In the genomic region with DNA sequence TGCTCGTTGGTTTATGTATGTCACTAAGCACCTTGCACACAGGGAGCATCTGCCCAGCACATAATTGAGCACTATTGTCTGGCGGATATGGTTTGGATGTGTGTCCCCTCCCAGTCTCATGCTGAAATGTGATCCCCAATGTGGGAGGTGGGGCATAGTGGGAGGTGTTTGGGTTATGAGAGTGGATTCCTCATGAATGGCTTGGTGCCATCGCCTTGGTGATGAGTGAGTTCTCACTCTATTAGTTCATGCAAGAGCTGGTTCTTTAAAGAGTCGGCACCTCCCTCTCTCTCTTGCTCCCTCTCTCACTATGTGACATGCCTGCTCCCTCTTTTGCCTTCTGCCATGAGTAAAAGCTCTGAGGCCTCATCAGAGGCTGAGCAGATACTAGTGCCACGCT, we compare ENCODE assay signal across 17 cellular contexts. TPM values are rescaled to one million over a fixed set of nuclear protein-coding genes. Genes with fewer than 3 reads are reported as not detected.
DNase-seq lines count a peak whose midpoint lies in the region; ATAC-seq and TF ChIP-seq lines count a peak whose summit lies in the region.
"Had no signal": no experiment of that assay in that cellular context is flagged by ENCODE, and none has a peak within 500 bp of the region (broad histone marks: within the 10 kb centered on the region; RNA-seq: fewer than 3 reads in every experiment).

No MANE protein-coding gene starts in this region.

- no peak for TF ChIP-seq EP300 in sigmoid colon (IDR thresholded peaks at IDR 0.05)

- peak; percentile 73 for DNase-seq in A673 (ENCODE audit: low spot score)
- peak; percentile 91 to 94 for DNase-seq in NCI-H187 (lab: John Stamatoyannopoulos, UW)
- DNase-seq in NCI-H524 treated with DMSO at 0.1 percent for 48 hours (lab: John Stamatoyannopoulos, UW), result peak; percentile 31
- peak; percentile 70 for DNase-seq in endodermal cell
- no peak for DNase-seq in sigmoid colon
- DNase-seq in stimulated activated CD4-positive, alpha-beta T cell treated with anti-CD3 and anti-CD28 coated beads, Interleukin-4, amount 100 ng/mL, for 24 hours, result no peak
- no peak for DNase-seq in DMS53 treated with DMSO at 0.1 percent for 48 hours (lab: John Stamatoyannopoulos, UW; ENCODE audit: unreplicated experiment)
- DNase-seq: activated CD4-positive, alpha-beta T cell treated with anti-CD3 and anti-CD28 coated beads, Interleukin-2, amount 50 U/mL, for 4 hours; amniotic stem cell; CD8-positive, alpha-beta memory T cell; NK-92 treated with Interleukin-12 subunit alpha and Interleukin-12 subunit beta, amount 100 ng/mL, for 24 hours; occipital lobe; SIG-M5 had no signal

- H3K4me1 ChIP-seq in A673 (ENCODE audit: insufficient read depth, low read length, poor library complexity, severe bottlenecking), result peaks cover 7% of the 10 kb centered on the region
- H3K4me1 ChIP-seq in endodermal cell (ENCODE audit: control insufficient read depth, insufficient read depth, low read length), result peaks cover 11% of the 10 kb centered on the region
- H3K4me1 ChIP-seq in sigmoid colon, result no peaks in the 10 kb centered on the region
- H3K4me1 ChIP-seq: HAP-1 had no signal

- TF ChIP-seq CTCF in A673 (conservative IDR thresholded peaks at IDR 0.05; ENCODE audit: low read depth, low read length) (no peak), endodermal cell (conservative IDR thresholded peaks at IDR 0.05) (no peak), sigmoid colon (IDR thresholded peaks at IDR 0.05) (no peak)

- peaks cover 18% of the 10 kb centered on the region for H3K36me3 Mint-ChIP-seq in endodermal cell (ENCODE audit: low read depth)

- TF ChIP-seq POLR2A in sigmoid colon (IDR thresholded peaks at IDR 0.05), result no peak

- CTCF ChIA-PET in A673 (lab: Charles Lee), result no interaction called here

- no peak overlapping the region for H3K9ac ChIP-seq in endodermal cell (ENCODE audit: extremely low read depth, low read length, poor library complexity, severe bottlenecking)

- intact Hi-C loops in A673 (cut with micrococcal nuclease; ENCODE audit: unreplicated experiment), result no loop called here
- intact Hi-C loops in sigmoid colon (cut with DNase I), result no loop called here

- POLR2A ChIA-PET in A673 (lab: Charles Lee; ENCODE audit: low non-redundant PET), result no interaction called here

- no peaks in the 10 kb centered on the region for H3K36me3 ChIP-seq in A673 (ENCODE audit: insufficient read depth, low read length, poor library complexity, severe bottlenecking)
- peaks cover 34% of the 10 kb centered on the region for H3K36me3 ChIP-seq in endodermal cell (ENCODE audit: control insufficient read depth, insufficient read depth, low read length)
- peaks cover 3 to 69% (median 11%) of the 10 kb centered on the region in 4 donors for H3K36me3 ChIP-seq in sigmoid colon
- H3K36me3 ChIP-seq: HAP-1 had no signal

- WGBS in endodermal cell (ENCODE audit: insufficient coverage in 1 of 2, insufficient read length in 1 of 2), 2 experiments, result 66 to 87% methylated on average over 4 to 5 of the region's 5 CpGs
- 86 to 92% methylated on average over 5 of the region's 5 CpGs for WGBS in sigmoid colon, 2 donors

- peaks cover 43% of the 10 kb centered on the region for H3K4me1 Mint-ChIP-seq in endodermal cell
- H3K4me1 Mint-ChIP-seq: CD8-positive, alpha-beta memory T cell; memory B cell had no signal

- H3K9me3 ChIP-seq in A673 (ENCODE audit: low read depth, low read length, poor library complexity, severe bottlenecking) (no peaks in the 10 kb centered on the region), endodermal cell (ENCODE audit: control insufficient read depth, low read length) (no peaks in the 10 kb centered on the region), sigmoid colon (no peaks in the 10 kb centered on the region)
- H3K9me3 ChIP-seq: HAP-1 had no signal

- no peaks in the 10 kb centered on the region for H3K9me3 Mint-ChIP-seq in endodermal cell
- H3K9me3 Mint-ChIP-seq: activated T-helper 2 cell treated with anti-CD3 and anti-CD28 coated beads, Interferon-gamma antibody, Interleukin-2, Interleukin-4, amounts not matched to agents 10 μg/mL and 5 μg/mL and 100 μg/mL, durations not matched to agents 14 hours and 24 hours and 36 hours; CD8-positive, alpha-beta memory T cell; memory B cell had no signal

- no TSS peak for BruUV-seq in A673 (replicated peaks; lab: Mats Ljungman, UMichigan)

- H3K27me3 ChIP-seq in A673 (replicated peaks; ENCODE audit: insufficient read depth, low read depth, low read length, poor library complexity) (no peaks in the 10 kb centered on the region), endodermal cell (ENCODE audit: control insufficient read depth, insufficient read depth, low read length, poor library complexity, severe bottlenecking) (no peaks in the 10 kb centered on the region), sigmoid colon (no peaks in the 10 kb centered on the region)

- no peak overlapping the region for H3K4me3 ChIP-seq in A673 (ENCODE audit: low read depth, low read length, poor library complexity, severe bottlenecking)
- H3K4me3 ChIP-seq in endodermal cell (ENCODE audit: low read length), result no peak overlapping the region
- no peak overlapping the region for H3K4me3 ChIP-seq in sigmoid colon
- H3K4me3 ChIP-seq: HAP-1 had no signal

- no peaks in the 10 kb centered on the region for H3K27me3 Mint-ChIP-seq in endodermal cell (ENCODE audit: insufficient read depth)
- H3K27me3 Mint-ChIP-seq: CD8-positive, alpha-beta memory T cell; memory B cell had no signal

- H3K4me3 Mint-ChIP-seq in endodermal cell, result no peak overlapping the region
- H3K4me3 Mint-ChIP-seq: CD8-positive, alpha-beta memory T cell; memory B cell had no signal

- no peak overlapping the region for H3K27ac Mint-ChIP-seq in endodermal cell
- H3K27ac Mint-ChIP-seq: activated T-helper 2 cell treated with anti-CD3 and anti-CD28 coated beads, Interferon-gamma antibody, Interleukin-2, Interleukin-4, amounts not matched to agents 10 μg/mL and 5 μg/mL and 100 μg/mL, durations not matched to agents 14 hours and 24 hours and 36 hours; CD8-positive, alpha-beta memory T cell; memory B cell had no signal

- ATAC-seq in HG03097 (IDR thresholded peaks at IDR 0.05; ENCODE audit: low FRiP score, unreplicated experiment), result no peak

- no peak overlapping the region for H3K27ac ChIP-seq in A673 (ENCODE audit: low read depth, low read length, poor library complexity, severe bottlenecking)
- peak overlapping the region; percentile 36 for H3K27ac ChIP-seq in endodermal cell (ENCODE audit: low read depth, low read length)
- no peak overlapping the region for H3K27ac ChIP-seq in sigmoid colon

RNA-seq across cellular contexts. Expression of a gene that starts 9.6 kb away (rescaled TPM):
- total RNA-seq in A673 (2021) (12.3 and 14.3 TPM in 2 replicates), endodermal cell (1 to 10 TPM; 6.1 to 8.4 TPM), sigmoid colon (100 to 1,000 TPM in 1 of 4 donors, 10 to 100 TPM in 3; 33.5 to 114 (median 82.7) TPM)
- polyA plus RNA-seq in endodermal cell (2013, experiment 1 of 2), result 6.0 TPM
- polyA plus RNA-seq in endodermal cell (2013, experiment 2 of 2), result 6.6 TPM
- polyA plus RNA-seq in sigmoid colon, result 10 to 100 TPM in 2 of 3 donors, 1 to 10 TPM in 1; 7.6 to 66.3 (median 56.5) TPM

RNA-seq across cellular contexts. Expression of a gene that starts 32.9 kb away (rescaled TPM):
- total RNA-seq in A673 (2021) (3.5 and 5.4 TPM in 2 replicates), endodermal cell (not detected), sigmoid colon (10 to 100 TPM; 16.3 to 63.3 (median 44.6) TPM)
- not detected for polyA plus RNA-seq in endodermal cell (2013, experiment 1 of 2)
- polyA plus RNA-seq in endodermal cell (2013, experiment 2 of 2), result not detected
- polyA plus RNA-seq in sigmoid colon, result 100 to 1,000 TPM in 2 of 3 donors, 10 to 100 TPM in 1; 69.7 to 267 (median 264) TPM

Comparison
In these comparisons a context has a peak if more than half of its experiments do, and no peak if none do; other contexts are left out.
1. DNase-seq: peak in A673 (single experiment), NCI-H187 (2 of 2), NCI-H524 treated with DMSO at 0.1 percent for 48 hours (single experiment) and endodermal cell (single experiment); none in sigmoid colon (single experiment), stimulated activated CD4-positive, alpha-beta T cell treated with anti-CD3 and anti-CD28 coated beads, Interleukin-4, amount 100 ng/mL, for 24 hours (single experiment) and DMS53 treated with DMSO at 0.1 percent for 48 hours (single experiment).